In the genomic region with DNA sequence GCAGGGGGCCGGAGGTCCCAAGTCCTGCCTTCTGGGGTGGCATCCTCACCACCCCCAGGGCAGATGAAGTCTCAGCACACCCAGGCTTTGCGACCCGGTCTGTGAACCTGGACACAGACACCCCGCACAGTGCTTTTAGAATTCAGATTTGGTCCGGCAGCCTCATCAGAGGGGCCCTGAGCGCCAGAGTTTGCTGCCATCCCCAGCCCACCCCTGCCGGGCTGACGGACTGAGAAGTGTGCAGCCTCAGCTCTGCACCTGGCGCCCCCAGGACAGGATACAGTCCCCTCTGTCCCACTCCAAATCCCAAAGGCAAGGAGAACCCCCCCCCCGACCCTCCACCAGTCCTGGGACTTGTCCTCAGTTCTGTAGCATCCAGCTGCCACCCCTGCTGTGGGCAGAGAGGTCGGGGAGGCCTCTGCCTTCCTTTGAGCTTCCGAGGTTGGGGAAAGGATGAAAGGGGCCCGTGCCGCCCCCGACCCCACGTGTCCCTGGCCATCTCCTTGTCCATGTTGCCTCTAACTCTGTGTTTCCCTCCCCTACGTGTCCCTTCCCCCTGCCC, we compare ENCODE assay signal across 23 cellular contexts. TPM values are rescaled to one million over a fixed set of nuclear protein-coding genes. Genes with fewer than 3 reads are reported as not detected.
DNase-seq lines count a peak whose midpoint lies in the region; FAIRE-seq and TF ChIP-seq lines count a peak whose summit lies in the region.
"Had no signal": no experiment of that assay in that cellular context is flagged by ENCODE, and none has a peak within 500 bp of the region (broad histone marks: within the 10 kb centered on the region; RNA-seq: fewer than 3 reads in every experiment).

No MANE protein-coding gene starts in this region.

- no peak overlapping the region for H3K4me3 ChIP-seq in esophagus squamous epithelium
- H3K4me3 ChIP-seq in osteoblast (ENCODE audit: insufficient read depth, low read length): no peak overlapping the region
- peak overlapping the region in 1 of 2 donors; percentile 58 for H3K4me3 ChIP-seq in testis
- H3K4me3 ChIP-seq: MG63 had no signal

- H3K4me1 ChIP-seq in esophagus squamous epithelium (peaks cover 3 to 64% (median 6%) of the 10 kb centered on the region in 3 donors), osteoblast (ENCODE audit: insufficient read depth, low read length) (no peaks in the 10 kb centered on the region), testis (peaks cover 37% of the 10 kb centered on the region)

- TF ChIP-seq POLR2A in esophagus squamous epithelium (IDR thresholded peaks at IDR 0.05) (no peak), testis (IDR thresholded peaks at IDR 0.05) (no peak), GM12892 (IDR thresholded peaks at IDR 0.05; ENCODE audit: low read depth, low read length) (no peak)

- H3K36me3 ChIP-seq in esophagus squamous epithelium (peaks cover 71 to 99% (median 72%) of the 10 kb centered on the region in 3 donors), osteoblast (ENCODE audit: insufficient read depth, low read length) (peaks cover 92% of the 10 kb centered on the region), testis (ENCODE audit: low read depth, missing control alignments) (no peaks in the 10 kb centered on the region)

- H3K27me3 ChIP-seq in esophagus squamous epithelium (no peaks in the 10 kb centered on the region), osteoblast (ENCODE audit: insufficient read depth, low read length) (no peaks in the 10 kb centered on the region), testis (no peaks in the 10 kb centered on the region)
- H3K27me3 ChIP-seq: MG63 had no signal

- TF ChIP-seq CTCF in esophagus squamous epithelium (IDR thresholded peaks at IDR 0.05) (no peak), osteoblast (IDR thresholded peaks at IDR 0.05; ENCODE audit: extremely low read depth, low read depth, low read length) (no peak), testis (IDR thresholded peaks at IDR 0.05) (no peak), osteocyte (IDR thresholded peaks at IDR 0.05) (no peak)

- WGBS in esophagus squamous epithelium, 2 donors: 85 to 91% methylated on average over 6 to 11 of the region's 17 CpGs
- WGBS in testis, 2 donors: 79 to 83% methylated on average over 8 to 17 of the region's 17 CpGs

- no peak overlapping the region for H3K4me2 ChIP-seq in osteoblast (ENCODE audit: insufficient read depth, low read length)

- no peaks in the 10 kb centered on the region for H3K9me3 Mint-ChIP-seq in osteocyte (ENCODE audit: unreplicated experiment)
- H3K9me3 Mint-ChIP-seq: activated naive CD4-positive, alpha-beta T cell treated with anti-CD3 and anti-CD28 coated beads, Interleukin-2, amount 50 U/mL, for 24 hours; activated T-cell treated with anti-CD3 and anti-CD28 coated beads, Interleukin-2, amount 50 U/mL, for 72 hours; brain; T-helper 1 cell treated with Interleukin-12 subunit alpha and Interleukin-12 subunit beta and Interleukin-4 antibody, amounts not matched to agents 30 μg/mL and 1 μg/mL, for 36 hours had no signal

- peaks cover 20% of the 10 kb centered on the region for H3K79me2 ChIP-seq in osteoblast (ENCODE audit: insufficient read depth, low read length)

- H2AFZ ChIP-seq in osteoblast (ENCODE audit: low read length): no peak overlapping the region

- H3K27me3 Mint-ChIP-seq in osteocyte (ENCODE audit: unreplicated experiment): no peaks in the 10 kb centered on the region
- H3K27me3 Mint-ChIP-seq: activated naive CD4-positive, alpha-beta T cell treated with anti-CD3 and anti-CD28 coated beads, Interleukin-2, amount 50 U/mL, for 24 hours had no signal

- H3K27ac ChIP-seq in angular gyrus (ENCODE audit: low read depth, low read length) (peak overlapping the region; percentile 50), esophagus squamous epithelium (peak overlapping the region in 3 of 4 donors; percentile 49 to 68 (median 65)), osteoblast (ENCODE audit: low read depth, low read length) (no peak overlapping the region), testis (peak overlapping the region; percentile 34 to 76)

- H3K9me3 ChIP-seq in esophagus squamous epithelium (no peaks in the 10 kb centered on the region), osteoblast (ENCODE audit: low read depth, low read length) (no peaks in the 10 kb centered on the region), testis (no peaks in the 10 kb centered on the region)
- H3K9me3 ChIP-seq: MG63 had no signal

- H3K27ac Mint-ChIP-seq in osteocyte (ENCODE audit: unreplicated experiment): no peak overlapping the region
- H3K27ac Mint-ChIP-seq: activated naive CD4-positive, alpha-beta T cell treated with anti-CD3 and anti-CD28 coated beads, Interleukin-2, amount 50 U/mL, for 24 hours; T-helper 1 cell treated with Interleukin-12 subunit alpha and Interleukin-12 subunit beta and Interleukin-4 antibody, amounts not matched to agents 30 μg/mL and 1 μg/mL, for 36 hours had no signal

- DNase-seq in esophagus squamous epithelium (lab: John Stamatoyannopoulos, UW): no peak
- peak; percentile 35 for DNase-seq in osteoblast (ENCODE audit: insufficient read length, low spot score, missing footprints)
- no peak for DNase-seq in testis
- no peak for DNase-seq in DMS 273 (lab: John Stamatoyannopoulos, UW; ENCODE audit: unreplicated experiment)
- DNase-seq in OCI-M2 (lab: John Stamatoyannopoulos, UW; ENCODE audit: unreplicated experiment): no peak
- DNase-seq in GM12892 (ENCODE audit: insufficient read length): no peak
- no peak for DNase-seq in osteocyte (ENCODE audit: extremely low spot score, unreplicated experiment)
- DNase-seq: AML-193, COR-L47, EL, MG63, NCI-H1694 treated with DMSO at 0.1 percent for 48 hours, NCI-H345, retina, SHP77 had no signal

- H3K36me3 Mint-ChIP-seq in osteocyte (ENCODE audit: unreplicated experiment): peaks cover 26% of the 10 kb centered on the region
- H3K36me3 Mint-ChIP-seq: activated naive CD4-positive, alpha-beta T cell treated with anti-CD3 and anti-CD28 coated beads, Interleukin-2, amount 50 U/mL, for 24 hours had no signal

- H3K4me3 Mint-ChIP-seq in osteocyte (ENCODE audit: unreplicated experiment): no peak overlapping the region
- H3K4me3 Mint-ChIP-seq: activated naive CD4-positive, alpha-beta T cell treated with anti-CD3 and anti-CD28 coated beads, Interleukin-2, amount 50 U/mL, for 24 hours; activated T-cell treated with anti-CD3 and anti-CD28 coated beads, Interleukin-2, amount 50 U/mL, for 72 hours; brain; T-helper 1 cell treated with Interleukin-12 subunit alpha and Interleukin-12 subunit beta and Interleukin-4 antibody, amounts not matched to agents 30 μg/mL and 1 μg/mL, for 36 hours had no signal

- no peak for FAIRE-seq in GM12892 (lab: Jason Lieb, UNC)
- FAIRE-seq: H54 had no signal

- H3K4me1 Mint-ChIP-seq in osteocyte (ENCODE audit: unreplicated experiment): peaks cover 6% of the 10 kb centered on the region

- intact Hi-C loops in esophagus squamous epithelium (cut with DNase I) (no loop called here), testis (cut with DNase I; ENCODE audit: low total_unique reads) (loop anchor here (10.0 kb wide), 1 partner anchor 73 kb away; no protein-coding TSS in a partner anchor)

- H4K20me1 ChIP-seq in osteoblast (ENCODE audit: insufficient read depth, low read length): peaks cover 14% of the 10 kb centered on the region

RNA-seq across cellular contexts. Expression of gene CAPN12, which starts 16.9 kb away (rescaled TPM):
- total RNA-seq in esophagus squamous epithelium: 1 to 10 TPM; 1.5 to 4.2 (median 1.8) TPM
- not detected in 2 replicates for total RNA-seq in osteoblast
- total RNA-seq in testis: 1 to 10 TPM; 4.6 to 5.5 TPM
- polyA plus RNA-seq in testis (ENCODE audit: insufficient read depth, low read depth, low replicate concordance): 3.6 TPM
- polyA plus RNA-seq in GM12892 (2012; ENCODE audit: missing spikeins): 5.8 TPM
- total RNA-seq in osteocyte: not detected in 2 replicates
- polyA plus RNA-seq: neural cell had no signal

RNA-seq across cellular contexts. Expression of gene LGALS7, which starts 45.9 kb away (rescaled TPM):
- total RNA-seq in esophagus squamous epithelium (100 to 1,000 TPM in 2 of 4 donors, 10 to 100 TPM in 1, 1 to 10 TPM in 1; 7.1 to 266 (median 114) TPM), osteoblast (not detected in 2 replicates), testis (not detected), osteocyte (not detected in 2 replicates)
- 4.4 TPM for polyA plus RNA-seq in testis (ENCODE audit: insufficient read depth, low read depth, low replicate concordance)
- polyA plus RNA-seq in GM12892 (2012; ENCODE audit: missing spikeins): not detected
- total RNA-seq: activated T-cell treated with anti-CD3 and anti-CD28 coated beads, Interleukin-2, amount 50 U/mL, for 72 hours; glomerular endothelial cell had no signal
- polyA plus RNA-seq: neural cell had no signal
